ENCODE assay signal across 8 cellular contexts in genomic region chr10:62637249-62638061, GRCh38.
DNase-seq lines count a peak whose midpoint lies in the region; ATAC-seq and TF ChIP-seq lines count a peak whose summit lies in the region.

No MANE protein-coding gene starts in this region.

- no peaks in the 10 kb centered on the region for H3K36me3 Mint-ChIP-seq in GM23338 (ENCODE audit: low read depth)

- no peak overlapping the region for H3K27ac Mint-ChIP-seq in GM23338

- 0 out of 2 replicates have a peak, but pooled peaks cover 5% of the 10 kb centered on the region for H3K36me3 ChIP-seq in DOHH2 (ENCODE audit: control insufficient read depth, low read length)
- H3K36me3 ChIP-seq in GM23338 (ENCODE audit: insufficient read depth), result no peaks in the 10 kb centered on the region

- H3K4me3 ChIP-seq in DOHH2 (ENCODE audit: low read length) (peak overlapping the region; percentile 71), GM23338 (no peak overlapping the region)

- H3K9me2 ChIP-seq in DOHH2 (replicated peaks; ENCODE audit: control insufficient read depth, low read length) (no peaks in the 10 kb centered on the region), GM23338 (ENCODE audit: insufficient read depth) (peaks cover 16% of the 10 kb centered on the region; the same call in 1 of the 2 replicates)

- H3K79me2 ChIP-seq in DOHH2 (ENCODE audit: control insufficient read depth, low read length) (no peaks in the 10 kb centered on the region), GM23338 (replicated peaks; ENCODE audit: insufficient read depth) (no peaks in the 10 kb centered on the region)

- H2AFZ ChIP-seq in GM23338, result peak overlapping the region; percentile 74; the same call in 1 of the 2 replicates

- H3K4me2 ChIP-seq in DOHH2 (ENCODE audit: low read length) (peak overlapping the region; percentile 93), GM23338 (no peak overlapping the region)

- H3K9me3 Mint-ChIP-seq in GM23338, result no peaks in the 10 kb centered on the region

- H3F3A ChIP-seq in DOHH2 (ENCODE audit: control insufficient read depth, insufficient read depth) (peaks cover 57% of the 10 kb centered on the region), GM23338 (replicated peaks; ENCODE audit: low read depth) (no peaks in the 10 kb centered on the region)

- DNase-seq in GM23338 (ENCODE audit: low spot score) (no peak), NCI-H226 (peak; percentile 28), activated T-helper 1 cell treated with Interleukin-2 at 50 U/mL for 16 hours (ENCODE audit: low read depth) (peak; percentile 32), hepatic stellate cell (ENCODE audit: low spot score) (peak; percentile 38), 8988T (no peak), islet precursor cell (no peak)
- DNase-seq in stimulated activated CD4-positive, alpha-beta T cell treated with anti-CD3 and anti-CD28 coated beads, TNF-alpha, amount 100 ng/mL, for 48 hours (ENCODE audit: low read depth in 3 of 3), result peak; percentile 41 to 81 (median 43)

- H3K4me3 Mint-ChIP-seq in GM23338, result no peak overlapping the region

- H3K27ac ChIP-seq in DOHH2 (ENCODE audit: low read depth, low read length), result peak overlapping the region; percentile 99
- no peak overlapping the region for H3K27ac ChIP-seq in GM23338 (ENCODE audit: low read depth)

- H3K27me3 ChIP-seq in DOHH2 (ENCODE audit: control insufficient read depth, low read length) (no peaks in the 10 kb centered on the region), GM23338 (ENCODE audit: insufficient read depth) (no peaks in the 10 kb centered on the region)

- TF ChIP-seq CTCF in DOHH2 (IDR thresholded peaks at IDR 0.05; ENCODE audit: low read depth, low read length, poor library complexity, severe bottlenecking) (no peak), GM23338 (conservative IDR thresholded peaks at IDR 0.05; ENCODE audit: low read depth in 2 of 2) (no peak)

- no peaks in the 10 kb centered on the region for H4K20me1 ChIP-seq in DOHH2 (ENCODE audit: control insufficient read depth, insufficient read depth, low read depth, low read length)
- no peaks in the 10 kb centered on the region for H4K20me1 ChIP-seq in GM23338 (replicated peaks; ENCODE audit: insufficient read depth)

- no peaks in the 10 kb centered on the region for H3K9me3 ChIP-seq in DOHH2 (ENCODE audit: control insufficient read depth, insufficient read depth, low read length)

- no peaks in the 10 kb centered on the region; the same call in 2 of the 3 replicates for H3K4me1 Mint-ChIP-seq in GM23338

- ATAC-seq in GM23338, result no peak

- no peaks in the 10 kb centered on the region for H3K27me3 Mint-ChIP-seq in GM23338 (ENCODE audit: insufficient read depth, low read depth, poor library complexity)

- H3K4me1 ChIP-seq in DOHH2 (ENCODE audit: control insufficient read depth, low read length) (peaks cover 95% of the 10 kb centered on the region), GM23338 (ENCODE audit: insufficient read depth) (peaks cover 14% of the 10 kb centered on the region)

TF ChIP-seq in GM23338, 12 proteins besides CTCF, POLR2A, EP300 and RAD21 (continues in another document):
- TF ChIP-seq ETS1 (IDR thresholded peaks at IDR 0.05) (no peak), NANOG (IDR thresholded peaks at IDR 0.05; ENCODE audit: borderline replicate concordance) (no peak), ZNF462 (CRISPR knock-in tag; IDR thresholded peaks at IDR 0.05) (no peak), ZNF331 (CRISPR knock-in tag; IDR thresholded peaks at IDR 0.05; ENCODE audit: low read depth) (no peak), EZH2 (IDR thresholded peaks at IDR 0.05; ENCODE audit: low read depth, unreplicated experiment) (no peak), REST (IDR thresholded peaks at IDR 0.05; ENCODE audit: unreplicated experiment) (no peak), POLR2AphosphoS5 (IDR thresholded peaks at IDR 0.05; ENCODE audit: low read depth) (no peak)

Comparison
In these comparisons a context has a peak if more than half of its experiments do, and no peak if none do; other contexts are left out.
1. DNase-seq: peak in NCI-H226 (single experiment), activated T-helper 1 cell treated with Interleukin-2 at 50 U/mL for 16 hours (single experiment), hepatic stellate cell (single experiment) and stimulated activated CD4-positive, alpha-beta T cell treated with anti-CD3 and anti-CD28 coated beads, TNF-alpha, amount 100 ng/mL, for 48 hours (3 of 3); none in GM23338 (single experiment), 8988T (single experiment) and islet precursor cell (single experiment).